Comparison of ENCODE assay signal across 9 cellular contexts in genomic region chrX:55582447-55582846, GRCh38. TPM values are rescaled to one million over a fixed set of nuclear protein-coding genes. Genes with fewer than 3 reads are reported as not detected.
"Had no signal": no experiment of that assay in that cellular context is flagged by ENCODE, and none has a peak within 500 bp of the region (broad histone marks: within the 10 kb centered on the region; RNA-seq: fewer than 3 reads in every experiment).

No MANE protein-coding gene starts in this region.

- H3K27ac ChIP-seq: GM23248, HL-60 had no signal

- H3K9me3 ChIP-seq: HAP-1 had no signal

- H3K36me3 ChIP-seq: HAP-1 had no signal

- DNase-seq: GM23248, GOT3, H7, HFFc6, IMR-90, KG1 had no signal

- H3K9ac ChIP-seq: GM23248 had no signal

- H2AFZ ChIP-seq: GM23248 had no signal

- H3K4me3 ChIP-seq: GM23248, HAP-1 had no signal

- H3K4me1 ChIP-seq: HAP-1 had no signal

- ATAC-seq: HCT116 had no signal

RNA-seq across cellular contexts. Expression of gene FOXR2, which starts 40.8 kb away (rescaled TPM):
- total RNA-seq: GM23248, H7, HFFc6, IMR-90 had no signal
- polyA plus RNA-seq: GM23248, IMR-90 had no signal
